29 cellular contexts compared by ENCODE assay signal in genomic region chr1:10751160-10751559, GRCh38.
"Had no signal": no experiment of that assay in that cellular context is flagged by ENCODE, and none has a peak within 500 bp of the region (broad histone marks: within the 10 kb centered on the region; RNA-seq: fewer than 3 reads in every experiment).

No MANE protein-coding gene starts in this region.

- H3K27ac ChIP-seq: coronary artery, esophagus muscularis mucosa, foreskin keratinocyte, left lung, lower lobe of right lung, testis, tibial artery, upper lobe of left lung had no signal

- H3K4me1 Mint-ChIP-seq: memory B cell had no signal

- H3K27ac Mint-ChIP-seq: memory B cell; nephron; stimulated activated effector memory CD8-positive, alpha-beta T cell treated with anti-CD3 and anti-CD28 coated beads, Interleukin-12 subunit alpha, Interleukin-12 subunit beta, amount 100 ng/mL, for 72 hours had no signal

- H3K4me2 ChIP-seq: smooth muscle cell had no signal

- ATAC-seq: foreskin keratinocyte; left lung; lower lobe of right lung; sciatic nerve; stimulated activated effector memory CD8-positive, alpha-beta T cell treated with anti-CD3 and anti-CD28 coated beads, Interleukin-12 subunit alpha, Interleukin-12 subunit beta, amount 100 ng/mL, for 72 hours had no signal

- DNase-seq: dermis blood vessel endothelial cell; effector memory CD4-positive, alpha-beta T cell; foreskin keratinocyte; glutamatergic neuron; heart right ventricle; hippocampal formation; left cardiac atrium; left lung; lower lobe of right lung; naive B cell; nucleus accumbens; retina; stimulated activated CD4-positive, alpha-beta T cell treated with anti-CD3 and anti-CD28 coated beads, Interleukin-2, amount 100 ng/mL, for 24 hours; stimulated activated CD4-positive, alpha-beta T cell treated with anti-CD3 and anti-CD28 coated beads, Interleukin-4, amount 100 ng/mL, for 24 hours; stimulated activated naive CD4-positive, alpha-beta T cell treated with Interleukin-2 at 50 U/mL for 16 hours; substantia nigra; testis; tibial artery had no signal

- H3K4me1 ChIP-seq: foreskin keratinocyte had no signal

- FAIRE-seq: endothelial cell of umbilical vein, islet of Langerhans, urothelium cell line had no signal

- H3K9me3 ChIP-seq: esophagus muscularis mucosa, heart right ventricle, left lung, lower lobe of right lung, testis, tibial artery, upper lobe of left lung had no signal

- H3K36me3 ChIP-seq: esophagus muscularis mucosa, left lung, lower lobe of right lung, tibial artery, upper lobe of left lung had no signal

- H3K4me3 Mint-ChIP-seq: memory B cell; nephron; stimulated activated effector memory CD8-positive, alpha-beta T cell treated with anti-CD3 and anti-CD28 coated beads, Interleukin-12 subunit alpha, Interleukin-12 subunit beta, amount 100 ng/mL, for 72 hours had no signal

- H3K9me3 Mint-ChIP-seq: memory B cell; naive B cell; nephron; stimulated activated effector memory CD8-positive, alpha-beta T cell treated with anti-CD3 and anti-CD28 coated beads, Interleukin-12 subunit alpha, Interleukin-12 subunit beta, amount 100 ng/mL, for 72 hours had no signal

- H3K36me3 Mint-ChIP-seq: memory B cell; naive B cell; stimulated activated effector memory CD8-positive, alpha-beta T cell treated with anti-CD3 and anti-CD28 coated beads, Interleukin-12 subunit alpha, Interleukin-12 subunit beta, amount 100 ng/mL, for 72 hours had no signal

- H3K4me3 ChIP-seq: coronary artery, esophagus muscularis mucosa, heart right ventricle, left lung, lower lobe of right lung, smooth muscle cell, testis, tibial artery, upper lobe of left lung had no signal

- H3K27me3 ChIP-seq: foreskin keratinocyte, heart right ventricle, left lung, testis, upper lobe of left lung had no signal
